ENCODE assay signal across 3 cellular contexts in genomic region chr19:3830841-3831589, GRCh38.
TF ChIP-seq lines count a peak whose summit lies in the region.

No MANE protein-coding gene starts in this region.

TF ChIP-seq in SK-N-SH, 30 proteins besides CTCF, POLR2A, EP300 and RAD21:
- TF ChIP-seq RXRA (IDR thresholded peaks at IDR 0.05; ENCODE audit: borderline replicate concordance, low read depth) (no peak), MAX (IDR thresholded peaks at IDR 0.05; ENCODE audit: low read depth) (no peak), SMC3 (IDR thresholded peaks at IDR 0.05; ENCODE audit: low read depth, low read length) (no peak), JUND (IDR thresholded peaks at IDR 0.05) (no peak)

TF ChIP-seq in SK-N-SH treated with all-trans-retinoic acid at 6 μM for 48 hours, 23 proteins besides CTCF, POLR2A, EP300 and RAD21:
- TF ChIP-seq CSDC2 (CRISPR knock-in tag; IDR thresholded peaks at IDR 0.05) (no peak), ZNF8 (CRISPR knock-in tag; IDR thresholded peaks at IDR 0.05) (no peak), TCF4 (CRISPR knock-in tag; IDR thresholded peaks at IDR 0.05; ENCODE audit: borderline replicate concordance) (no peak), RARB (CRISPR knock-in tag; IDR thresholded peaks at IDR 0.05) (no peak), ZFP30 (CRISPR knock-in tag; IDR thresholded peaks at IDR 0.05) (no peak), CREB5 (CRISPR knock-in tag; IDR thresholded peaks at IDR 0.05; ENCODE audit: low read depth) (no peak), ISL1 (CRISPR knock-in tag; IDR thresholded peaks at IDR 0.05) (no peak), ZNF565 (CRISPR knock-in tag; conservative IDR thresholded peaks at IDR 0.05; ENCODE audit: low read depth) (no peak), ZNF70 (CRISPR knock-in tag; IDR thresholded peaks at IDR 0.05) (no peak), SNAI2 (CRISPR knock-in tag; IDR thresholded peaks at IDR 0.05) (no peak), GLIS3 (CRISPR knock-in tag; IDR thresholded peaks at IDR 0.05) (no peak), ESRRG (CRISPR knock-in tag; IDR thresholded peaks at IDR 0.05) (no peak), PATZ1 (CRISPR knock-in tag; IDR thresholded peaks at IDR 0.05; ENCODE audit: borderline replicate concordance) (no peak), ARNTL (CRISPR knock-in tag; IDR thresholded peaks at IDR 0.05; ENCODE audit: borderline replicate concordance, low read depth) (no peak), POU6F1 (CRISPR knock-in tag; IDR thresholded peaks at IDR 0.05; ENCODE audit: borderline replicate concordance, low read depth) (no peak), BACH2 (CRISPR knock-in tag; IDR thresholded peaks at IDR 0.05; ENCODE audit: borderline replicate concordance) (no peak)

TF ChIP-seq in H1, 55 proteins besides CTCF, POLR2A, EP300 and RAD21:
- no peak for TF ChIP-seq RBBP5 (IDR thresholded peaks at IDR 0.05; ENCODE audit: borderline replicate concordance, low read depth, low read length)
